ENCODE assay signal across 8 cellular contexts in genomic region chr22:36374603-36375024, GRCh38. TPM values are rescaled to one million over a fixed set of nuclear protein-coding genes. Genes with fewer than 3 reads are reported as not detected.
A peak's percentile ranks its signal among the peaks of the same experiment; 100 is the strongest.
DNase-seq lines count a peak whose midpoint lies in the region; ATAC-seq and TF ChIP-seq lines count a peak whose summit lies in the region.
"Had no signal": no experiment of that assay in that cellular context is flagged by ENCODE, and none has a peak within 500 bp of the region (broad histone marks: within the 10 kb centered on the region; RNA-seq: fewer than 3 reads in every experiment).

No MANE protein-coding gene starts in this region.

- 47% methylated on average over 10 of the region's 11 CpGs for WGBS in suprapubic skin

- H3K4me1 ChIP-seq in suprapubic skin: peaks cover 98% of the 10 kb centered on the region

- peak overlapping the region; percentile 83 for H3K27ac ChIP-seq in suprapubic skin
- H3K27ac ChIP-seq: parathyroid adenoma had no signal

- H3K9me3 ChIP-seq in suprapubic skin: no peaks in the 10 kb centered on the region

- H3K36me3 ChIP-seq in suprapubic skin: no peaks in the 10 kb centered on the region

- peak; percentile 60 for DNase-seq in NB4 (ENCODE audit: low read depth)
- DNase-seq in activated naive CD4-positive, alpha-beta T cell treated with Interleukin-2 at 50 U/mL for 16 hours: peak; percentile 70
- peak; percentile 68 for DNase-seq in left lobe of liver (ENCODE audit: low spot score)
- DNase-seq in suprapubic skin (ENCODE audit: low spot score in 2 of 2): no peak
- DNase-seq in GDM1 (lab: John Stamatoyannopoulos, UW): no peak
- DNase-seq in NCI-H345 treated with DMSO at 0.1 percent for 48 hours (lab: John Stamatoyannopoulos, UW; ENCODE audit: unreplicated experiment): no peak

- ATAC-seq in left lobe of liver (peak; percentile 54), HG03565 (IDR thresholded peaks at IDR 0.05; ENCODE audit: unreplicated experiment) (no peak)

- no peak for TF ChIP-seq EP300 in suprapubic skin (IDR thresholded peaks at IDR 0.05)

- H3K4me3 ChIP-seq in NB4 (ENCODE audit: low read depth, low read length) (no peak overlapping the region), suprapubic skin (no peak overlapping the region)

- no peaks in the 10 kb centered on the region for H3K27me3 ChIP-seq in suprapubic skin

- TF ChIP-seq POLR2A in NB4 (IDR thresholded peaks at IDR 0.05; ENCODE audit: extremely low read depth, insufficient read length) (no peak), suprapubic skin (IDR thresholded peaks at IDR 0.05) (no peak)

- TF ChIP-seq CTCF in NB4 (IDR thresholded peaks at IDR 0.05; ENCODE audit: low read depth, low read length) (no peak), suprapubic skin (IDR thresholded peaks at IDR 0.05) (no peak)

RNA-seq across cellular contexts. Expression of gene MYH9, which starts 13.2 kb away (rescaled TPM):
- total RNA-seq in left lobe of liver (204 TPM), suprapubic skin (100 to 1,000 TPM; 284 to 323 (median 294) TPM)

Comparison
In these comparisons a context has a peak if more than half of its experiments do, and no peak if none do; other contexts are left out.
1. DNase-seq: peak in NB4 (single experiment), activated naive CD4-positive, alpha-beta T cell treated with Interleukin-2 at 50 U/mL for 16 hours (single experiment) and left lobe of liver (single experiment); none in suprapubic skin (0 of 2), GDM1 (single experiment) and NCI-H345 treated with DMSO at 0.1 percent for 48 hours (single experiment).